ENCODE assay signal across 14 cellular contexts in the genomic region with DNA sequence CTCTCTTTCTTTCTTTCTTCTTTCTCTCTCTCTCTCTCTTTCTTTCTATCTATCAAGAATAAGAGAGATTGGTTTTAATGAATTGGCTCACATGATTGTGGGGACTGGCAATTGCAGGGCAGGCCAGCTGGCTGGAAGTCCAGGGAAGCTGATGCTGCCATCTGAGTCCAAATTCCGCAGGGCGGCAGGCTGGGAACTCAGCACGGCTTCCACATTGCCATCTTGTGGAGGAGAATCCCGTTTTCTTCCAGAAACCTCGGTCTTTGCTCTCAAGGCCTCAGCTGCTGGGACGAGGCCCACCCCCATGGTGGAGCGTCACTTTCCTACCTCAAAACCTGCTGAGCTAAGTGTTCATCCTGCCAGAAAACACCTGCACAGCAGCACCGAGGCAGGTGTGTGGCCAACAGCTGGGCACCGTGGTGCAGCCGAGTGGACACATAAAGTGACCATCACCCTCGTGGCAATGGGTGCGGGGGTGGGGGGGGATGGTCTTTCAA. TPM values are rescaled to one million over a fixed set of nuclear protein-coding genes. Genes with fewer than 3 reads are reported as not detected.
DNase-seq lines count a peak whose midpoint lies in the region; ATAC-seq, FAIRE-seq and TF ChIP-seq lines count a peak whose summit lies in the region.
"Had no signal": no experiment of that assay in that cellular context is flagged by ENCODE, and none has a peak within 500 bp of the region (broad histone marks: within the 10 kb centered on the region; RNA-seq: fewer than 3 reads in every experiment).

No MANE protein-coding gene starts in this region.

- H3K9me1 ChIP-seq in IMR-90 (ENCODE audit: insufficient read depth, low read length): peaks cover 4% of the 10 kb centered on the region; the same call in 1 of the 2 replicates

- TF ChIP-seq EP300 in H1 (IDR thresholded peaks at IDR 0.05; ENCODE audit: borderline replicate concordance in 1 of 2, low read depth in 2 of 2, low read length in 2 of 2): no peak

- H3K4me1 Mint-ChIP-seq in CD14-positive monocyte: peaks cover 10% of the 10 kb centered on the region

- H2BK15ac ChIP-seq in IMR-90 (ENCODE audit: low read depth, low read length) (no peak overlapping the region), H1 (ENCODE audit: low read length) (no peak overlapping the region)

- dilution Hi-C loops in IMR-90 (cut with HindIII; ENCODE audit: low sequenced_read_pairs, unreplicated experiment): no loop called here

- H3K36me3 ChIP-seq in IMR-90 (ENCODE audit: control insufficient read depth, insufficient read depth, low read length) (no peaks in the 10 kb centered on the region), H1 (ENCODE audit: control insufficient read depth in 2 of 4, insufficient read depth in 4 of 4, low read length in 3 of 4) (no peaks in the 10 kb centered on the region)

- no TSS peak for BruUV-seq in IMR-90 (replicated peaks; lab: Mats Ljungman, UMichigan)

- no peak for ATAC-seq in IMR-90 (ENCODE audit: low read depth)
- ATAC-seq in GM19324 (IDR thresholded peaks at IDR 0.05; ENCODE audit: low FRiP score, unreplicated experiment): no peak
- ATAC-seq: left cardiac atrium had no signal

- no peak overlapping the region for H2BK12ac ChIP-seq in H1 (ENCODE audit: low read depth, low read length)

- H3K23me2 ChIP-seq in H1 (ENCODE audit: low read depth, low read length): no peaks in the 10 kb centered on the region

- CTCF ChIA-PET in IMR-90 (lab: Yijun Ruan, JAX) (no interaction called here), H1 (lab: Charles Lee; ENCODE audit: partially characterized antibody) (interaction anchor here (0.7 to 2.8 kb wide), 18 partner anchors 8 to 184 kb away, joined by 3 to 13 read pairs (median 4); no protein-coding TSS in a partner anchor)

- H3K36me3 Mint-ChIP-seq in CD14-positive monocyte: no peaks in the 10 kb centered on the region
- H3K36me3 Mint-ChIP-seq: activated CD4-positive, alpha-beta memory T cell treated with anti-CD3 and anti-CD28 coated beads for 36 hours had no signal

- H4K5ac ChIP-seq in IMR-90 (ENCODE audit: low read depth, low read length) (no peak overlapping the region), H1 (ENCODE audit: insufficient read length, low read depth, low read length) (no peak overlapping the region)

- H2AFZ ChIP-seq in IMR-90 (replicated peaks; ENCODE audit: low read length, poor library complexity): no peak overlapping the region
- no peak overlapping the region for H2AFZ ChIP-seq in H1 (ENCODE audit: low read length)

- peaks cover 35 to 69% (median 50%) of the 10 kb centered on the region in 3 donors for H3K27me3 Mint-ChIP-seq in CD14-positive monocyte (ENCODE audit: low read depth in 3 of 3)

- H3K79me2 ChIP-seq in H1 (ENCODE audit: control insufficient read depth in 1 of 2, insufficient read depth in 2 of 2, low read length in 2 of 2): no peaks in the 10 kb centered on the region

- POLR2A ChIA-PET in IMR-90 (lab: Charles Lee; ENCODE audit: unreplicated experiment): no interaction called here
- POLR2A ChIA-PET in H1 (lab: Charles Lee; ENCODE audit: partially characterized antibody): no interaction called here

- FAIRE-seq in H1 (lab: Jason Lieb, UNC): no peak
- FAIRE-seq: G401.6 had no signal

- in situ Hi-C loops in IMR-90 (cut with MboI; ENCODE audit: low sequenced_read_pairs): no loop called here

- peaks cover 0 to 3% (median 2%) of the 10 kb centered on the region in 7 donors for H3K9me3 Mint-ChIP-seq in CD14-positive monocyte
- H3K9me3 Mint-ChIP-seq: activated CD4-positive, alpha-beta memory T cell treated with anti-CD3 and anti-CD28 coated beads for 36 hours; activated naive CD4-positive, alpha-beta T cell treated with anti-CD3 and anti-CD28 coated beads for 36 hours; neural crest cell had no signal

- H2AK9ac ChIP-seq in IMR-90 (replicated peaks; ENCODE audit: low read depth, low read length, poor library complexity): no peak overlapping the region

- H2BK20ac ChIP-seq in IMR-90 (ENCODE audit: low read depth, low read length) (no peak overlapping the region), H1 (ENCODE audit: low read length) (no peak overlapping the region)

- H3K4me1 ChIP-seq in IMR-90 (ENCODE audit: control insufficient read depth, insufficient read depth, low read length): no peaks in the 10 kb centered on the region
- H3K4me1 ChIP-seq in H1 (replicated peaks in 1 of 4; ENCODE audit: control insufficient read depth in 3 of 4, insufficient read depth in 4 of 4, low read length in 3 of 4): peaks cover 0 to 9% (median 1%) of the 10 kb centered on the region in 4 experiments; a peak in 5 of 7 replicates

- 33% methylated on average over 2 of the region's 12 CpGs; no CpG with 5 or more reads in 1 of the 2 experiments for WGBS in IMR-90 (ENCODE audit: extremely low coverage in 2 of 2, insufficient read length in 1 of 2), 2 experiments
- WGBS in H1 (ENCODE audit: extremely low coverage in 1 of 2, insufficient coverage in 1 of 2, insufficient read length in 1 of 2, insufficient replicate concordance in 2 of 2, low coverage in 1 of 2, low lambda C conversion rate in 2 of 2, missing lambda C conversion rate in 1 of 2), 2 experiments: 76% methylated on average over 12 of the region's 12 CpGs; no CpG with 5 or more reads in 1 of the 2 experiments

- DNase-seq in AG08396 (ENCODE audit: low spot score) (peak; percentile 74), IMR-90 (no peak), H1 (ENCODE audit: low read depth in 1 of 2, low spot score in 2 of 2) (no peak), medulla oblongata (ENCODE audit: extremely low spot score) (peak; percentile 57), NCI-H2171 treated with DMSO at 0.1 percent for 48 hours (lab: John Stamatoyannopoulos, UW) (no peak), CD14-positive monocyte (ENCODE audit: low spot score) (no peak), NCI-H82 treated with DMSO at 0.1 percent for 48 hours (lab: John Stamatoyannopoulos, UW; ENCODE audit: unreplicated experiment) (no peak)
- DNase-seq: activated CD4-positive, alpha-beta memory T cell treated with anti-CD3 and anti-CD28 coated beads for 36 hours; activated naive CD4-positive, alpha-beta T cell treated with anti-CD3 and anti-CD28 coated beads for 36 hours; left cardiac atrium had no signal

- intact Hi-C loops in IMR-90 (cut with micrococcal nuclease) (no loop called here), CD14-positive monocyte (cut with micrococcal nuclease) (no loop called here)

- H2BK120ac ChIP-seq in IMR-90 (ENCODE audit: low read depth, low read length) (no peak overlapping the region), H1 (replicated peaks; ENCODE audit: low read depth, low read length) (no peak overlapping the region)

- H3K56ac ChIP-seq in IMR-90 (ENCODE audit: extremely low read depth, insufficient read depth, low read length) (no peak overlapping the region), H1 (replicated peaks; ENCODE audit: insufficient read length, low read depth, low read length) (no peak overlapping the region)

- H3K27ac Mint-ChIP-seq in CD14-positive monocyte: peak overlapping the region in 1 of 7 donors; percentile 47
- H3K27ac Mint-ChIP-seq: activated CD4-positive, alpha-beta memory T cell treated with anti-CD3 and anti-CD28 coated beads for 36 hours; activated naive CD4-positive, alpha-beta T cell treated with anti-CD3 and anti-CD28 coated beads for 36 hours had no signal

- H4K8ac ChIP-seq in IMR-90 (ENCODE audit: low read depth in 2 of 2, low read length in 2 of 2): no peak overlapping the region
- H4K8ac ChIP-seq in H1 (ENCODE audit: extremely low read depth, insufficient read depth, low read length): no peak overlapping the region

- H3K4me2 ChIP-seq in IMR-90 (ENCODE audit: low read depth, low read length) (no peak overlapping the region), H1 (ENCODE audit: insufficient read depth in 1 of 2, low read depth in 2 of 2, low read length in 2 of 2) (no peak overlapping the region)
- H3K4me2 ChIP-seq: KMS-11 had no signal

- H4K91ac ChIP-seq in IMR-90 (ENCODE audit: insufficient read depth, low read depth, low read length): no peak overlapping the region
- H4K91ac ChIP-seq in H1 (replicated peaks; ENCODE audit: insufficient read length, low read length): no peak overlapping the region

- H3K4me3 ChIP-seq in IMR-90 (ENCODE audit: insufficient read depth, low read depth, low read length) (no peak overlapping the region), H1 (ENCODE audit: extremely low read depth in 1 of 4, insufficient read depth in 2 of 4, low read depth in 3 of 4, low read length in 4 of 4) (no peak overlapping the region)

- H3K14ac ChIP-seq in IMR-90 (replicated peaks; ENCODE audit: low read depth, low read length) (no peak overlapping the region), H1 (ENCODE audit: insufficient read length) (no peak overlapping the region)

- no peak for TF ChIP-seq POLR2A in IMR-90 (IDR thresholded peaks at IDR 0.05; ENCODE audit: low read depth, low read length)
- no peak for TF ChIP-seq POLR2A in H1 (IDR thresholded peaks at IDR 0.05; ENCODE audit: control extremely low read depth in 1 of 2, low read depth in 2 of 2, low read length in 2 of 2)

- peaks cover 5% of the 10 kb centered on the region for H4K20me1 ChIP-seq in IMR-90 (ENCODE audit: insufficient read depth, low read length)
- peaks cover 0 to 1% of the 10 kb centered on the region in 2 experiments for H4K20me1 ChIP-seq in H1 (replicated peaks in 1 of 2; ENCODE audit: control insufficient read depth in 1 of 2, insufficient read depth in 2 of 2, low read length in 2 of 2)

- H3K23ac ChIP-seq in IMR-90 (ENCODE audit: low read depth, low read length): no peak overlapping the region
- no peak overlapping the region for H3K23ac ChIP-seq in H1 (ENCODE audit: insufficient read length)

- peak overlapping the region in 1 of 2 donors; percentile 16 for H3K4me3 Mint-ChIP-seq in CD14-positive monocyte
- H3K4me3 Mint-ChIP-seq: activated CD4-positive, alpha-beta memory T cell treated with anti-CD3 and anti-CD28 coated beads for 36 hours; activated naive CD4-positive, alpha-beta T cell treated with anti-CD3 and anti-CD28 coated beads for 36 hours; neural crest cell had no signal

- no peak overlapping the region for H3K4ac ChIP-seq in IMR-90 (ENCODE audit: low read depth, low read length)
- no peak overlapping the region for H3K4ac ChIP-seq in H1 (replicated peaks; ENCODE audit: insufficient read length, low read depth, low read length)

- H3K9me3 ChIP-seq in IMR-90 (ENCODE audit: control insufficient read depth, insufficient read depth, low read length) (no peaks in the 10 kb centered on the region), H1 (ENCODE audit: insufficient read depth in 2 of 2, low read depth in 1 of 2, low read length in 1 of 2) (no peaks in the 10 kb centered on the region)

- TF ChIP-seq RAD21 in IMR-90 (IDR thresholded peaks at IDR 0.05; ENCODE audit: low read length) (no peak), H1 (IDR thresholded peaks at IDR 0.05 in 1 of 2, conservative IDR thresholded peaks at IDR 0.05 in 1 of 2; ENCODE audit: low read depth in 2 of 2, low read length in 2 of 2) (peak; percentile 20 to 47; a peak in 2 of 4 replicates)

- H3K79me1 ChIP-seq in IMR-90 (ENCODE audit: low read depth in 1 of 2, low read length in 2 of 2) (no peaks in the 10 kb centered on the region), H1 (ENCODE audit: low read depth, low read length) (no peaks in the 10 kb centered on the region)

- H2BK5ac ChIP-seq in IMR-90 (ENCODE audit: low read depth, low read length, poor library complexity, severe bottlenecking) (no peak overlapping the region), H1 (ENCODE audit: low read depth, low read length) (no peak overlapping the region)

- no peak overlapping the region for H3K27ac ChIP-seq in IMR-90 (ENCODE audit: insufficient read depth, low read length)
- H3K27ac ChIP-seq in H1 (ENCODE audit: low read depth, low read length): no peak overlapping the region
- H3K27ac ChIP-seq: KMS-11 had no signal

- no peak overlapping the region for H3K18ac ChIP-seq in IMR-90 (ENCODE audit: low read depth, low read length)
- no peak overlapping the region for H3K18ac ChIP-seq in H1 (ENCODE audit: extremely low read depth, low read length)

- 0 out of 2 replicates have a peak, but pooled peaks have one; percentile 8 for TF ChIP-seq CTCF in IMR-90 (conservative IDR thresholded peaks at IDR 0.05; ENCODE audit: low read depth, low read length)
- peak in 2 of 3 experiments; percentile 24 to 26; a peak in 2 of 4 replicates for TF ChIP-seq CTCF in H1 (IDR thresholded peaks at IDR 0.05; ENCODE audit: control extremely low read depth in 1 of 3, insufficient read depth in 1 of 3, low read depth in 1 of 3, low read length in 3 of 3)
- no peak for TF ChIP-seq CTCF in CD14-positive monocyte (IDR thresholded peaks at IDR 0.05)

- H3K9ac ChIP-seq in IMR-90 (ENCODE audit: low read depth, low read length) (no peak overlapping the region), H1 (replicated peaks in 1 of 4; ENCODE audit: extremely low read depth in 1 of 4, low read depth in 3 of 4, low read length in 3 of 4) (no peak overlapping the region)
- H3K9ac ChIP-seq: KMS-11 had no signal

- peaks cover 60% of the 10 kb centered on the region for H3K27me3 ChIP-seq in IMR-90 (ENCODE audit: control insufficient read depth, insufficient read depth, low read length)
- no peaks in the 10 kb centered on the region for H3K27me3 ChIP-seq in H1 (replicated peaks in 1 of 4; ENCODE audit: control insufficient read depth in 3 of 4, extremely low read depth in 1 of 4, insufficient read depth in 3 of 4, low read length in 3 of 4)

- H2AK5ac ChIP-seq in IMR-90 (ENCODE audit: low read depth, low read length) (no peak overlapping the region), H1 (ENCODE audit: low read depth, low read length) (no peak overlapping the region)

RNA-seq across cellular contexts. Expression of a gene that starts 58.8 kb away (rescaled TPM):
- total RNA-seq in IMR-90 (2012; rRNA removed): 0.56 and 0.72 TPM in 2 replicates
- polyA plus RNA-seq in IMR-90 (2012; rRNA removed): 1.1 and 1.5 TPM in 2 replicates
- polyA plus RNA-seq in IMR-90 (2012; cell fraction: cytosol; rRNA removed): 1.1 TPM in 2 replicates
- polyA plus RNA-seq in IMR-90 (2012; cell fraction: nucleus; rRNA removed; ENCODE audit: low replicate concordance): 2.1 and 5.3 TPM in 2 replicates
- total RNA-seq in H1 (2021; fragmentation: NEBNext Ultra II Directional; extraction: Animal tissue kit (Norgen Biotek cat#: 25700)): 18.2 and 18.5 TPM in 2 replicates
- 10.5 and 13.3 TPM in 2 replicates for polyA plus RNA-seq in H1 (2011; rRNA removed)
- 10.5 TPM for polyA plus RNA-seq in H1 (2011; cell fraction: cytosol; rRNA removed)
- polyA plus RNA-seq in H1 (2011; cell fraction: nucleus; rRNA removed): 30.4 TPM
- polyA plus RNA-seq in H1 (2012, experiment 1 of 2): 15.4 to 21.3 TPM (median 15.8 TPM) in 4 replicates
- polyA plus RNA-seq in H1 (2012, experiment 2 of 2): 19.2 TPM
- polyA plus RNA-seq in H1 (2013, experiment 1 of 2): 19.8 TPM
- polyA plus RNA-seq in H1 (2013, experiment 2 of 2): 21.9 TPM
- 6.1 and 7.4 TPM in 2 replicates for polyA minus RNA-seq in H1 (2011; rRNA and poly(A)+ RNA removed)
- polyA minus RNA-seq in H1 (2011; cell fraction: cytosol; rRNA and poly(A)+ RNA removed): 9.3 TPM
- polyA minus RNA-seq in H1 (2011; cell fraction: nucleus; rRNA and poly(A)+ RNA removed): 10.6 TPM
- polyA plus RNA-seq in CD14-positive monocyte: under 1 TPM; 0.26 to 0.42 TPM

Comparison
In these comparisons a context has a peak if more than half of its experiments do, and no peak if none do; other contexts are left out.
1. DNase-seq: peak in AG08396 (single experiment) and medulla oblongata (single experiment); none in IMR-90 (single experiment), H1 (0 of 2), NCI-H2171 treated with DMSO at 0.1 percent for 48 hours (single experiment), CD14-positive monocyte (single experiment) and NCI-H82 treated with DMSO at 0.1 percent for 48 hours (single experiment).